In the genomic region with DNA sequence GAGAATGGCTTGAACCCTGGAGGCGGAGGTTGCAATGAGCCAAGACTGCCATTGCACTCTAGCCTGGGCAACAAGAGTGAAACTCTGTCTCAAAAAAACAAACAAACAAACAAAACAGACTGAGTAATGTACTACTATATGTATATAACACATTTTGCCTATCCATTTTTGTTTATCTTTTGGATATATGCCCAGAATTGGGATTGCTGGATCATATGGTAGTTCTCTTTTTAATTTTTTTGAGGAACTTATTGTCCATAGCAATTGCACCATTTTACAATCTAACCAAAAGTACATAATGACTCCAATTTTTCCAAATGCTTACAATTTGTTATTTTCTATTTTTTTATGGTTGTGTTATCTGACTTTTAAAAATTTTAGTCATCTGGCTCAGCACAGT, we compare ENCODE assay signal across 19 cellular contexts.
DNase-seq lines count a peak whose midpoint lies in the region; ATAC-seq, FAIRE-seq and TF ChIP-seq lines count a peak whose summit lies in the region.
"Had no signal": no experiment of that assay in that cellular context is flagged by ENCODE, and none has a peak within 500 bp of the region (broad histone marks: within the 10 kb centered on the region; RNA-seq: fewer than 3 reads in every experiment).

No MANE protein-coding gene starts in this region.

- ATAC-seq in HG03354 (IDR thresholded peaks at IDR 0.05; ENCODE audit: poor library complexity, severe bottlenecking, unreplicated experiment): no peak
- ATAC-seq: GM23338, HCT116 had no signal

- H3K27ac ChIP-seq in C4-2B: peak overlapping the region; percentile 33; the same call in 1 of the 2 replicates
- H3K27ac ChIP-seq: BLaER1 had no signal

- FAIRE-seq in HTR-8/SVneo (lab: Jason Lieb, UNC): no peak
- FAIRE-seq: D721Med, GM12891, GM18507 had no signal

- peak; percentile 73 for DNase-seq in LNCaP clone FGC (ENCODE audit: low read depth)
- DNase-seq in fibroblast of pulmonary artery (ENCODE audit: low read depth): peak; percentile 16
- no peak for DNase-seq in foreskin melanocyte
- DNase-seq in HTR-8/SVneo (ENCODE audit: insufficient read length, low spot score): no peak
- DNase-seq: CD4-positive, alpha-beta T cell; CD8-positive, alpha-beta memory T cell; DMS 273 treated with DMSO at 0.1 percent for 48 hours; DMS53; DMS79 treated with DMSO at 0.1 percent for 48 hours; GF-D8; H9 had no signal

- TF ChIP-seq CTCF in C4-2B (conservative IDR thresholded peaks at IDR 0.05) (no peak), LNCaP clone FGC (IDR thresholded peaks at IDR 0.05; ENCODE audit: control insufficient read depth, extremely low read depth, insufficient read depth) (no peak), fibroblast of pulmonary artery (IDR thresholded peaks at IDR 0.05; ENCODE audit: low read length, missing control alignments) (no peak)

- no peak overlapping the region for H3K4me3 ChIP-seq in LNCaP clone FGC (ENCODE audit: low read depth, low read length)
- no peak overlapping the region for H3K4me3 ChIP-seq in fibroblast of pulmonary artery (replicated peaks; ENCODE audit: low read depth, low read length)
- H3K4me3 ChIP-seq: BLaER1, GM23338 had no signal

Comparison
In these comparisons a context has a peak if more than half of its experiments do, and no peak if none do; other contexts are left out.
1. DNase-seq: peak in LNCaP clone FGC (single experiment) and fibroblast of pulmonary artery (single experiment); none in foreskin melanocyte (single experiment) and HTR-8/SVneo (single experiment).